ENCODE assay signal across 13 cellular contexts in genomic region chr1:227736814-227737432, GRCh38. TPM values are rescaled to one million over a fixed set of nuclear protein-coding genes. Genes with fewer than 3 reads are reported as not detected.
DNase-seq lines count a peak whose midpoint lies in the region; ATAC-seq and TF ChIP-seq lines count a peak whose summit lies in the region.
"Had no signal": no experiment of that assay in that cellular context is flagged by ENCODE, and none has a peak within 500 bp of the region (broad histone marks: within the 10 kb centered on the region; RNA-seq: fewer than 3 reads in every experiment).

No MANE protein-coding gene starts in this region.

- H3K27ac ChIP-seq in BLaER1 treated with 17β-estradiol and CSF1 and Interleukin-3, amounts not matched to agents 10 nM and 100 nM = no peak overlapping the region
- no peak overlapping the region for H3K27ac ChIP-seq in tibial nerve
- H3K27ac ChIP-seq: cardiac muscle cell, transverse colon had no signal

- H3K9me3 Mint-ChIP-seq in Caco-2 (ENCODE audit: unreplicated experiment) = no peaks in the 10 kb centered on the region
- no peaks in the 10 kb centered on the region for H3K9me3 Mint-ChIP-seq in activated B cell treated with CpG ODN at 0.5 μM for 24 hours

- no peaks in the 10 kb centered on the region for H3K9me3 ChIP-seq in BLaER1 treated with 17β-estradiol and CSF1 and Interleukin-3, amounts not matched to agents 10 nM and 100 nM (replicated peaks in 1 of 11)
- H3K9me3 ChIP-seq in Caco-2 (no peaks in the 10 kb centered on the region), tibial nerve (no peaks in the 10 kb centered on the region)
- H3K9me3 ChIP-seq: heart right ventricle, transverse colon had no signal

- peaks cover 18 to 45% (median 25%) of the 10 kb centered on the region in 11 experiments for H3K36me3 ChIP-seq in BLaER1 treated with 17β-estradiol and CSF1 and Interleukin-3, amounts not matched to agents 10 nM and 100 nM
- peaks cover 3% of the 10 kb centered on the region; the same call in 1 of the 2 replicates for H3K36me3 ChIP-seq in Caco-2 (ENCODE audit: control insufficient read depth, insufficient read depth, low read length)
- H3K36me3 ChIP-seq in tibial nerve = peaks cover 0 to 25% (median 0%) of the 10 kb centered on the region in 3 donors
- H3K36me3 ChIP-seq: transverse colon had no signal

- peak overlapping the region; percentile 89 to 99 (median 95); a peak in 21 of 22 replicates for H3K4me2 ChIP-seq in BLaER1 treated with 17β-estradiol and CSF1 and Interleukin-3, amounts not matched to agents 10 nM and 100 nM

- no peaks in the 10 kb centered on the region for H3K27me3 ChIP-seq in BLaER1 treated with 17β-estradiol and CSF1 and Interleukin-3, amounts not matched to agents 10 nM and 100 nM
- no peaks in the 10 kb centered on the region for H3K27me3 ChIP-seq in Caco-2 (replicated peaks; ENCODE audit: control insufficient read depth, insufficient read depth, low read length)
- no peaks in the 10 kb centered on the region for H3K27me3 ChIP-seq in tibial nerve
- H3K27me3 ChIP-seq: cardiac muscle cell, heart right ventricle, transverse colon had no signal

- H4K20me1 ChIP-seq in BLaER1 treated with 17β-estradiol and CSF1 and Interleukin-3, amounts not matched to agents 10 nM and 100 nM = peaks cover 12 to 93% (median 68%) of the 10 kb centered on the region in 11 experiments; a peak in 21 of 22 replicates

- CTCF ChIA-PET in Caco-2 (lab: Charles Lee) = no interaction called here
- CTCF ChIA-PET in activated B cell treated with CpG ODN at 0.5 μM for 24 hours (lab: Charles Lee) = no interaction called here

- H3K4me1 Mint-ChIP-seq in Caco-2 (ENCODE audit: low read depth, unreplicated experiment) = no peaks in the 10 kb centered on the region
- peaks cover 49% of the 10 kb centered on the region for H3K4me1 Mint-ChIP-seq in activated B cell treated with CpG ODN at 0.5 μM for 24 hours

- H3K4me3 ChIP-seq in BLaER1 treated with 17β-estradiol and CSF1 and Interleukin-3, amounts not matched to agents 10 nM and 100 nM = peak overlapping the region in 2 of 10 experiments; percentile 85 to 94; a peak in 3 of 20 replicates
- H3K4me3 ChIP-seq in Caco-2 (ENCODE audit: low read depth, low read length) (no peak overlapping the region), tibial nerve (no peak overlapping the region)

- peaks cover 6% of the 10 kb centered on the region for H3K36me3 Mint-ChIP-seq in Caco-2 (ENCODE audit: insufficient read depth, unreplicated experiment)
- peaks cover 20% of the 10 kb centered on the region for H3K36me3 Mint-ChIP-seq in activated B cell treated with CpG ODN at 0.5 μM for 24 hours (ENCODE audit: low read depth)

- POLR2A ChIA-PET in Caco-2 (lab: Charles Lee) (no interaction called here), activated B cell treated with CpG ODN at 0.5 μM for 24 hours (lab: Charles Lee) (no interaction called here)

- H3K4me1 ChIP-seq in BLaER1 treated with 17β-estradiol and CSF1 and Interleukin-3, amounts not matched to agents 10 nM and 100 nM = peaks cover 28 to 56% (median 45%) of the 10 kb centered on the region in 10 experiments
- H3K4me1 ChIP-seq in Caco-2 (no peaks in the 10 kb centered on the region), tibial nerve (peaks cover 0 to 46% (median 22%) of the 10 kb centered on the region in 4 donors)

- no peaks in the 10 kb centered on the region for H3K27me3 Mint-ChIP-seq in Caco-2 (ENCODE audit: insufficient read depth, unreplicated experiment)
- no peaks in the 10 kb centered on the region for H3K27me3 Mint-ChIP-seq in activated B cell treated with CpG ODN at 0.5 μM for 24 hours

- WGBS in tibial nerve, 2 donors = 80 to 84% methylated on average over 11 of the region's 11 CpGs

- H3K9ac ChIP-seq in BLaER1 treated with 17β-estradiol and CSF1 and Interleukin-3, amounts not matched to agents 10 nM and 100 nM = peak overlapping the region in 5 of 11 experiments; percentile 3 to 96 (median 91); a peak in 5 of 22 replicates

- ATAC-seq in activated B cell treated with CpG ODN at 0.5 μM for 24 hours (ENCODE audit: low read depth) (no peak), GM18858 (IDR thresholded peaks at IDR 0.05; ENCODE audit: unreplicated experiment) (no peak)

- intact Hi-C loops in Caco-2 (cut with micrococcal nuclease; ENCODE audit: unreplicated experiment) = no loop called here
- intact Hi-C loops in activated B cell treated with CpG ODN at 0.5 μM for 24 hours (cut with micrococcal nuclease) = no loop called here

- no peak for DNase-seq in Caco-2
- no peak for DNase-seq in activated B cell treated with CpG ODN at 0.5 μM for 24 hours
- DNase-seq in mesenteric fat pad (ENCODE audit: low spot score) = peak; percentile 57
- no peak for DNase-seq in NCI-H2029 (lab: John Stamatoyannopoulos, UW)
- DNase-seq in tibial nerve (ENCODE audit: low spot score in 2 of 2) = no peak
- DNase-seq: heart right ventricle, Kasumi-1, NCI-H2171, occipital lobe, transverse colon had no signal

- TF ChIP-seq EP300 in tibial nerve (IDR thresholded peaks at IDR 0.05) = no peak

- H3K27ac Mint-ChIP-seq in Caco-2 (ENCODE audit: unreplicated experiment) (no peak overlapping the region), activated B cell treated with CpG ODN at 0.5 μM for 24 hours (no peak overlapping the region)

- TF ChIP-seq POLR2A in tibial nerve (IDR thresholded peaks at IDR 0.05) = no peak

- no peak overlapping the region for H3K4me3 Mint-ChIP-seq in Caco-2 (ENCODE audit: unreplicated experiment)
- peak overlapping the region; percentile 42 for H3K4me3 Mint-ChIP-seq in activated B cell treated with CpG ODN at 0.5 μM for 24 hours

- BruUV-seq in Caco-2 (replicated peaks; lab: Mats Ljungman, UMichigan) = TSS peak; percentile 34

- TF ChIP-seq CTCF in Caco-2 (IDR thresholded peaks at IDR 0.05; ENCODE audit: insufficient read depth in 1 of 2, low read depth in 1 of 2, low read length in 1 of 2, severe bottlenecking in 1 of 2, unreplicated experiment in 1 of 2) = no peak
- TF ChIP-seq CTCF in activated B cell treated with CpG ODN at 0.5 μM for 24 hours (IDR thresholded peaks at IDR 0.05) = no peak
- TF ChIP-seq CTCF in tibial nerve (IDR thresholded peaks at IDR 0.05) = no peak

RNA-seq across cellular contexts. Expression of gene SNAP47, which starts 1.7 kb away (rescaled TPM):
- total RNA-seq in Caco-2 (2022) (29.1 and 30.3 TPM in 2 replicates), activated B cell treated with CpG ODN at 0.5 μM for 24 hours (24.2 and 24.3 TPM in 2 replicates), mesenteric fat pad (18.8 TPM), tibial nerve (10 to 100 TPM; 49.4 to 69.9 (median 62.8) TPM)

RNA-seq across cellular contexts. Expression of gene JMJD4, which starts 1.8 kb away (rescaled TPM):
- total RNA-seq in Caco-2 (2022) (25.3 and 27.1 TPM in 2 replicates), activated B cell treated with CpG ODN at 0.5 μM for 24 hours (23.5 and 26.7 TPM in 2 replicates), mesenteric fat pad (18.4 TPM), tibial nerve (10 to 100 TPM; 33.4 to 45.3 (median 40.6) TPM)
